21 cellular contexts compared by ENCODE assay signal in genomic region chr21:18382141-18382540, GRCh38. TPM values are rescaled to one million over a fixed set of nuclear protein-coding genes. Genes with fewer than 3 reads are reported as not detected.
DNase-seq lines count a peak whose midpoint lies in the region; FAIRE-seq and TF ChIP-seq lines count a peak whose summit lies in the region.
"Had no signal": no experiment of that assay in that cellular context is flagged by ENCODE, and none has a peak within 500 bp of the region (broad histone marks: within the 10 kb centered on the region; RNA-seq: fewer than 3 reads in every experiment).

No MANE protein-coding gene starts in this region.

- intact Hi-C loops in kidney (cut with DNase I) = no loop called here

- no peaks in the 10 kb centered on the region for H3K9me3 Mint-ChIP-seq in osteocyte (ENCODE audit: unreplicated experiment)
- H3K9me3 Mint-ChIP-seq: CD8-positive, alpha-beta T cell had no signal

- H3K27ac ChIP-seq in MM.1S (ENCODE audit: low read length) = no peak overlapping the region
- H3K27ac ChIP-seq in RWPE1 = no peak overlapping the region
- no peak overlapping the region for H3K27ac ChIP-seq in kidney (ENCODE audit: low read depth in 2 of 2, low read length in 2 of 2)
- H3K27ac ChIP-seq: C4-2B, HL-60 had no signal

- H3K27me3 Mint-ChIP-seq in osteocyte (ENCODE audit: unreplicated experiment) = no peaks in the 10 kb centered on the region

- H3K27ac Mint-ChIP-seq in osteocyte (ENCODE audit: unreplicated experiment) = peak overlapping the region; percentile 33
- H3K27ac Mint-ChIP-seq: CD8-positive, alpha-beta T cell had no signal

- H3F3A ChIP-seq in MM.1S (ENCODE audit: insufficient read depth, low read length) = peaks cover 5% of the 10 kb centered on the region; the same call in 1 of the 2 replicates

- H3K4me2 ChIP-seq in MM.1S (ENCODE audit: low read depth, low read length) = no peak overlapping the region

- no peaks in the 10 kb centered on the region for H4K20me1 ChIP-seq in MM.1S (ENCODE audit: insufficient read depth, low read length)

- peaks cover 4% of the 10 kb centered on the region; the same call in 1 of the 2 replicates for H3K4me1 ChIP-seq in MM.1S (ENCODE audit: low read length)
- H3K4me1 ChIP-seq in kidney (ENCODE audit: control insufficient read depth in 1 of 2, insufficient read depth in 1 of 2, low read depth in 1 of 2, low read length in 2 of 2) = no peaks in the 10 kb centered on the region
- H3K4me1 ChIP-seq: BE2C, HAP-1 had no signal

- CTCF ChIA-PET in RWPE1 (lab: Yijun Ruan, JAX) = no interaction called here

- no peak overlapping the region for H3K4me3 Mint-ChIP-seq in osteocyte (ENCODE audit: unreplicated experiment)
- H3K4me3 Mint-ChIP-seq: CD8-positive, alpha-beta T cell had no signal

- no peak for FAIRE-seq in kidney (lab: Jason Lieb, UNC)
- FAIRE-seq: A204.1, D721Med, GM12892, GM19239, H1 had no signal

- H3K36me3 Mint-ChIP-seq in osteocyte (ENCODE audit: unreplicated experiment) = no peaks in the 10 kb centered on the region
- H3K36me3 Mint-ChIP-seq: CD8-positive, alpha-beta T cell had no signal

- DNase-seq in MM.1S (peak; percentile 48), myocyte (ENCODE audit: low read depth) (peak; percentile 88), osteocyte (ENCODE audit: extremely low spot score, unreplicated experiment) (no peak), RWPE1 (ENCODE audit: low spot score) (no peak), SKM-1 (lab: John Stamatoyannopoulos, UW; ENCODE audit: unreplicated experiment) (no peak), kidney (no peak), NCI-H2171 (lab: John Stamatoyannopoulos, UW) (no peak)
- DNase-seq: BE2C; CD8-positive, alpha-beta T cell; COR-L47; DMS153; DMS79 treated with DMSO at 0.1 percent for 48 hours; GDM1 had no signal

- peaks cover 39% of the 10 kb centered on the region for H3K4me1 Mint-ChIP-seq in osteocyte (ENCODE audit: unreplicated experiment)

- H3K4me3 ChIP-seq in MM.1S (ENCODE audit: low read length) = no peak overlapping the region
- H3K4me3 ChIP-seq in kidney (ENCODE audit: low read length in 2 of 2) = no peak overlapping the region
- H3K4me3 ChIP-seq: HAP-1 had no signal

- POLR2A ChIA-PET in RWPE1 (lab: Yijun Ruan, JAX; ENCODE audit: low non-redundant PET) = no interaction called here

- H3K9me3 ChIP-seq in MM.1S (replicated peaks; ENCODE audit: insufficient read depth, low read length) (no peaks in the 10 kb centered on the region), kidney (ENCODE audit: control insufficient read depth in 1 of 2, low read length in 2 of 2) (no peaks in the 10 kb centered on the region)
- H3K9me3 ChIP-seq: BE2C, HAP-1 had no signal

- H3K9ac ChIP-seq in MM.1S (ENCODE audit: low read length) = no peak overlapping the region
- no peak overlapping the region for H3K9ac ChIP-seq in kidney (ENCODE audit: low read length in 2 of 2)

- H3K9me2 ChIP-seq in MM.1S (replicated peaks; ENCODE audit: insufficient read depth, low read length) = no peaks in the 10 kb centered on the region

- H2AFZ ChIP-seq in MM.1S (ENCODE audit: low read length) = no peak overlapping the region

- no peaks in the 10 kb centered on the region for H3K79me2 ChIP-seq in MM.1S (ENCODE audit: low read length)

- H3K36me3 ChIP-seq in MM.1S (replicated peaks; ENCODE audit: insufficient read depth, low read length) (no peaks in the 10 kb centered on the region), kidney (ENCODE audit: control insufficient read depth in 1 of 2, insufficient read depth in 2 of 2, low read length in 2 of 2) (no peaks in the 10 kb centered on the region)
- H3K36me3 ChIP-seq: BE2C, HAP-1 had no signal

- no peak for TF ChIP-seq CTCF in MM.1S (IDR thresholded peaks at IDR 0.05; ENCODE audit: low read length)
- no peak for TF ChIP-seq CTCF in osteocyte (IDR thresholded peaks at IDR 0.05)
- no peak for TF ChIP-seq CTCF in RWPE1 (conservative IDR thresholded peaks at IDR 0.05; ENCODE audit: low read depth)
- TF ChIP-seq CTCF in kidney (IDR thresholded peaks at IDR 0.05; ENCODE audit: borderline replicate concordance, extremely low read depth, insufficient read depth) = no peak

- H3K27me3 ChIP-seq in MM.1S (replicated peaks; ENCODE audit: insufficient read depth, low read length) = no peaks in the 10 kb centered on the region
- H3K27me3 ChIP-seq: BE2C had no signal

RNA-seq across cellular contexts. Expression of gene TMPRSS15, which starts 21.4 kb away (rescaled TPM):
- total RNA-seq in myocyte = 0.05 TPM in 1 of 2 replicates, not detected in the other
- polyA plus RNA-seq in myocyte (2012) = not detected
- 0.71 and 1.3 TPM in 2 replicates for total RNA-seq in osteocyte
- total RNA-seq in kidney = not detected
- 0.09 TPM for polyA plus RNA-seq in kidney (ENCODE audit: insufficient read depth, low read depth, low replicate concordance)
- total RNA-seq: CD8-positive, alpha-beta T cell; H1 had no signal
- polyA plus RNA-seq: H1 had no signal

Comparison
In these comparisons a context has a peak if more than half of its experiments do, and no peak if none do; other contexts are left out.
1. DNase-seq: peak in MM.1S (single experiment) and myocyte (single experiment); none in osteocyte (single experiment), RWPE1 (single experiment), SKM-1 (single experiment), kidney (single experiment) and NCI-H2171 (single experiment).